Comparison of ENCODE assay signal across 8 cellular contexts in the genomic region with DNA sequence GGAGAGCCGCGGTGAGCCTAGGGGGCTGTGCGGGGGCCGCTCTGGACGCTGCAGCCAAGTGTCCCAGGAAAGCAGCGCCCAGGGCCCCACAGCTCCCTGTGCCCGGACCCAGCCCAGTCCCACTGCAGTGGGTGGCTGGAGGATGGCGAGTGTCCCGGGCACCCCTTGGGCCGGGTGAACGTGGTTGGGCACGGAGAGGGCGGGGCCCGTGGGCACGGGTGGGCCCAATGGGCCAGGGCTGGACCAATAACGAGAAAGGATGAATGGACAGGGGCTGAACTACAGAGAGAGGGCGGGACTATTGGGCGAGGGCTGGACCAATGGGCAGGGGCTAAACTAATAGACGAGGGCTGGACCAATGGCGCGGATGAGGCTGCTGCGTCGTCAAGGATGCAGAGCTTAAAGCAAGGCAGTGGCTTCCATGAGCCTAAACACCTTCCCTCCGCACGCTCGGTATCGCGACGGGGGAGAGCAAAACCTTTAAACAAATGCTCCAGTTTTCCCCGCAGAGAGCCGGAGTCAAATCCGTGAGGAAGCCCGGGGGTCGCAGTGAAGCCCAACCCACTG. TPM values are rescaled to one million over a fixed set of nuclear protein-coding genes. Genes with fewer than 3 reads are reported as not detected.
DNase-seq lines count a peak whose midpoint lies in the region; ATAC-seq and TF ChIP-seq lines count a peak whose summit lies in the region.

No MANE protein-coding gene starts in this region.

- H3K4me1 ChIP-seq in osteoblast (ENCODE audit: insufficient read depth, low read length) = peaks cover 6% of the 10 kb centered on the region
- peaks cover 13% of the 10 kb centered on the region for H3K4me1 ChIP-seq in thymus (ENCODE audit: control insufficient read depth, insufficient read depth, low read length)

- H3K4me3 Mint-ChIP-seq in activated naive CD8-positive, alpha-beta T cell treated with anti-CD3 and anti-CD28 coated beads, Interleukin-2, amount 10 ng/mL, durations not matched to agents 7 days and 5 days = peak overlapping the region; percentile 86

- H3K4me3 ChIP-seq in NB4 (ENCODE audit: low read depth, low read length) (peak overlapping the region; percentile 68), osteoblast (ENCODE audit: insufficient read depth, low read length) (peak overlapping the region; percentile 96), thymus (ENCODE audit: low read length) (peak overlapping the region; percentile 84)

- H3K27me3 Mint-ChIP-seq in activated naive CD8-positive, alpha-beta T cell treated with anti-CD3 and anti-CD28 coated beads, Interleukin-2, amount 10 ng/mL, durations not matched to agents 7 days and 5 days = peaks cover 6% of the 10 kb centered on the region

- no peak for TF ChIP-seq POLR2A in NB4 (IDR thresholded peaks at IDR 0.05; ENCODE audit: extremely low read depth, insufficient read length)

- H3K27ac ChIP-seq in osteoblast (ENCODE audit: low read depth, low read length) = peak overlapping the region; percentile 84
- peak overlapping the region; percentile 81 for H3K27ac ChIP-seq in thymus (ENCODE audit: low read depth)

- peak overlapping the region; percentile 99 for H2AFZ ChIP-seq in osteoblast (ENCODE audit: low read length)

- peaks cover 2% of the 10 kb centered on the region for H3K9me3 Mint-ChIP-seq in activated naive CD8-positive, alpha-beta T cell treated with anti-CD3 and anti-CD28 coated beads, Interleukin-2, amount 10 ng/mL, durations not matched to agents 7 days and 5 days

- H3K27ac Mint-ChIP-seq in activated naive CD8-positive, alpha-beta T cell treated with anti-CD3 and anti-CD28 coated beads, Interleukin-2, amount 10 ng/mL, durations not matched to agents 7 days and 5 days = peak overlapping the region; percentile 95

- intact Hi-C loops in head of caudate nucleus (cut with DNase I) = loop anchor here (1.0 kb wide), 1 partner anchor 23 kb away; no protein-coding TSS in a partner anchor

- WGBS in thymus = under 1% methylated on average over 34 of the region's 34 CpGs

- peaks cover 14% of the 10 kb centered on the region for H3K4me1 Mint-ChIP-seq in activated naive CD8-positive, alpha-beta T cell treated with anti-CD3 and anti-CD28 coated beads, Interleukin-2, amount 10 ng/mL, durations not matched to agents 7 days and 5 days

- ATAC-seq in HG02571 (IDR thresholded peaks at IDR 0.05; ENCODE audit: unreplicated experiment) = peak; percentile 94
- ATAC-seq in activated naive CD8-positive, alpha-beta T cell treated with anti-CD3 and anti-CD28 coated beads, Interleukin-2, amount 10 ng/mL, durations not matched to agents 7 days and 5 days (ENCODE audit: low read depth) = peak; percentile 92

- H3K36me3 Mint-ChIP-seq in activated naive CD8-positive, alpha-beta T cell treated with anti-CD3 and anti-CD28 coated beads, Interleukin-2, amount 10 ng/mL, durations not matched to agents 7 days and 5 days = no peaks in the 10 kb centered on the region

- H4K20me1 ChIP-seq in osteoblast (ENCODE audit: insufficient read depth, low read length) = no peaks in the 10 kb centered on the region

- H3K36me3 ChIP-seq in osteoblast (ENCODE audit: insufficient read depth, low read length) = no peaks in the 10 kb centered on the region
- no peaks in the 10 kb centered on the region for H3K36me3 ChIP-seq in thymus (ENCODE audit: control insufficient read depth, insufficient read depth)

- H3K4me2 ChIP-seq in osteoblast (ENCODE audit: insufficient read depth, low read length) = peak overlapping the region; percentile 97

- peaks cover 20% of the 10 kb centered on the region for H3K79me2 ChIP-seq in osteoblast (ENCODE audit: insufficient read depth, low read length)

- TF ChIP-seq CTCF in NB4 (IDR thresholded peaks at IDR 0.05; ENCODE audit: low read depth, low read length) = no peak
- TF ChIP-seq CTCF in osteoblast (IDR thresholded peaks at IDR 0.05; ENCODE audit: extremely low read depth, low read depth, low read length) = no peak

- peak; percentile 98 for DNase-seq in GM04504 (ENCODE audit: low read depth)
- DNase-seq in NB4 (ENCODE audit: low read depth) = peak; percentile 98
- peak; percentile 99 for DNase-seq in SK-N-DZ (ENCODE audit: low spot score)
- DNase-seq in activated naive CD8-positive, alpha-beta T cell treated with anti-CD3 and anti-CD28 coated beads, Interleukin-2, amount 10 ng/mL, durations not matched to agents 7 days and 5 days = peak; percentile 88
- peak; percentile 93 to 99 (median 98) for DNase-seq in head of caudate nucleus
- peak; percentile 98 for DNase-seq in osteoblast (ENCODE audit: insufficient read length, low spot score, missing footprints)

- POLR2A ChIA-PET in activated naive CD8-positive, alpha-beta T cell treated with anti-CD3 and anti-CD28 coated beads, Interleukin-2, amount 10 ng/mL, durations not matched to agents 7 days and 5 days (lab: Charles Lee) = interaction anchor here (0.9 to 2.6 kb wide), 17 partner anchors 12 to 252 kb away, joined by 3 to 31 read pairs (median 5); a partner anchor contains a TSS

- no peaks in the 10 kb centered on the region for H3K27me3 ChIP-seq in osteoblast (ENCODE audit: insufficient read depth, low read length)
- H3K27me3 ChIP-seq in thymus (ENCODE audit: control insufficient read depth, insufficient read depth) = peaks cover 9% of the 10 kb centered on the region

- H3K9me3 ChIP-seq in osteoblast (ENCODE audit: low read depth, low read length) (no peaks in the 10 kb centered on the region), thymus (ENCODE audit: control insufficient read depth) (peaks cover 6% of the 10 kb centered on the region)

RNA-seq across cellular contexts. Expression of a gene that starts 0.5 kb away (rescaled TPM):
- polyA plus RNA-seq in SK-N-DZ (2014; cell fraction: cytosol; rRNA removed) = 109 and 111 TPM in 2 replicates
- 50.3 and 65.1 TPM in 2 replicates for polyA plus RNA-seq in SK-N-DZ (2014; cell fraction: nucleus; rRNA removed)
- total RNA-seq in activated naive CD8-positive, alpha-beta T cell treated with anti-CD3 and anti-CD28 coated beads, Interleukin-2, amount 10 ng/mL, durations not matched to agents 7 days and 5 days = 10 to 100 TPM; 21.0 to 21.2 TPM
- 38.7 and 43.6 TPM in 2 replicates for total RNA-seq in osteoblast
- 34.5 TPM for polyA plus RNA-seq in thymus

RNA-seq across cellular contexts. Expression of a gene that starts 24.6 kb away (rescaled TPM):
- polyA plus RNA-seq in SK-N-DZ (2014; cell fraction: cytosol; rRNA removed) = not detected in 2 replicates
- not detected in 2 replicates for polyA plus RNA-seq in SK-N-DZ (2014; cell fraction: nucleus; rRNA removed)
- not detected for total RNA-seq in activated naive CD8-positive, alpha-beta T cell treated with anti-CD3 and anti-CD28 coated beads, Interleukin-2, amount 10 ng/mL, durations not matched to agents 7 days and 5 days
- total RNA-seq in osteoblast = not detected in 2 replicates
- 4.1 TPM for polyA plus RNA-seq in thymus

RNA-seq across cellular contexts. Expression of a gene that starts 29.2 kb away (rescaled TPM):
- polyA plus RNA-seq in SK-N-DZ (2014; cell fraction: cytosol; rRNA removed) = 8.9 and 24.9 TPM in 2 replicates
- polyA plus RNA-seq in SK-N-DZ (2014; cell fraction: nucleus; rRNA removed) = 16.2 and 22.0 TPM in 2 replicates
- 10 to 100 TPM; 65.5 to 69.7 TPM for total RNA-seq in activated naive CD8-positive, alpha-beta T cell treated with anti-CD3 and anti-CD28 coated beads, Interleukin-2, amount 10 ng/mL, durations not matched to agents 7 days and 5 days
- total RNA-seq in osteoblast = 48.3 and 56.5 TPM in 2 replicates
- 34.1 TPM for polyA plus RNA-seq in thymus

RNA-seq across cellular contexts. Expression of a gene that starts 52.4 kb away (rescaled TPM):
- polyA plus RNA-seq in SK-N-DZ (2014; cell fraction: cytosol; rRNA removed) = not detected in 2 replicates
- 0.32 and 1.5 TPM in 2 replicates for polyA plus RNA-seq in SK-N-DZ (2014; cell fraction: nucleus; rRNA removed)
- total RNA-seq in activated naive CD8-positive, alpha-beta T cell treated with anti-CD3 and anti-CD28 coated beads, Interleukin-2, amount 10 ng/mL, durations not matched to agents 7 days and 5 days = 1 to 10 TPM; 6.7 to 8.1 TPM
- total RNA-seq in osteoblast = 0.88 and 1.4 TPM in 2 replicates
- polyA plus RNA-seq in thymus = 1.2 TPM

Comparison
In these comparisons a context has a peak if more than half of its experiments do, and no peak if none do; other contexts are left out.
1. Peak in every context shown above with its lines: DNase-seq, ATAC-seq, H3K4me3 ChIP-seq and H3K27ac ChIP-seq.